ENCODE assay signal across 15 cellular contexts in genomic region chr17:82195675-82196258, GRCh38.
"Had no signal": no experiment of that assay in that cellular context is flagged by ENCODE, and none has a peak within 500 bp of the region (broad histone marks: within the 10 kb centered on the region; RNA-seq: fewer than 3 reads in every experiment).

No MANE protein-coding gene starts in this region.

- H3K4me2 ChIP-seq: neural progenitor cell had no signal

- H3K4me1 ChIP-seq: neural progenitor cell, parathyroid adenoma had no signal

- H3K27ac ChIP-seq: neural progenitor cell, parathyroid adenoma had no signal

- H3K4me3 ChIP-seq: neural progenitor cell had no signal

- H3K27me3 ChIP-seq: neural progenitor cell had no signal

- DNase-seq: activated CD4-positive, alpha-beta T cell treated with anti-CD3 and anti-CD28 coated beads, Interleukin-2, amount 50 U/mL, for 1 hour; activated CD4-positive, CD25-positive, alpha-beta regulatory T cell; activated gamma-delta T cell treated with Interleukin-2 at 50 U/mL for 16 hours; activated naive CD8-positive, alpha-beta T cell treated with anti-CD3 and anti-CD28 coated beads for 36 hours; activated T-cell treated with anti-CD3 and anti-CD28 coated beads, Interleukin-2, amount 50 U/mL, for 24 hours; anterior cingulate cortex; effector CD4-positive, alpha-beta T cell; immature natural killer cell; left colon; mesendoderm; T-helper 2 cell; trophoblast cell had no signal

- ATAC-seq: left colon; stimulated activated effector memory CD8-positive, alpha-beta T cell treated with anti-CD3 and anti-CD28 coated beads, Interleukin-12 subunit alpha, Interleukin-12 subunit beta, amount 100 ng/mL, for 72 hours had no signal

- H3K9ac ChIP-seq: neural progenitor cell, parathyroid adenoma had no signal

- H2AFZ ChIP-seq: neural progenitor cell, parathyroid adenoma had no signal

- H3K36me3 ChIP-seq: neural progenitor cell had no signal
